In genomic region chr6:166245148-166245547, GRCh38 we compare ENCODE assay signal across 1 cellular context.
TF ChIP-seq lines count a peak whose summit lies in the region.

No MANE protein-coding gene starts in this region.

TF ChIP-seq in HepG2, 621 proteins besides CTCF, POLR2A, EP300 and RAD21 (continued from another document):
- TF ChIP-seq PRDM15 (CRISPR knock-in tag; IDR thresholded peaks at IDR 0.05) (no peak), ZSCAN25 (CRISPR knock-in tag; IDR thresholded peaks at IDR 0.05) (no peak), MTA3 (CRISPR knock-in tag; IDR thresholded peaks at IDR 0.05) (no peak), ZBTB25 (CRISPR knock-in tag; IDR thresholded peaks at IDR 0.05) (no peak), NFKB2 (CRISPR knock-in tag; IDR thresholded peaks at IDR 0.05; ENCODE audit: borderline replicate concordance) (no peak), FOXA3 (CRISPR knock-in tag; IDR thresholded peaks at IDR 0.05) (no peak), ZFP37 (CRISPR knock-in tag; IDR thresholded peaks at IDR 0.05; ENCODE audit: borderline replicate concordance) (no peak), ZXDC (CRISPR knock-in tag; IDR thresholded peaks at IDR 0.05) (no peak), ZNF772 (CRISPR knock-in tag; IDR thresholded peaks at IDR 0.05) (no peak), GATAD1 (CRISPR knock-in tag; IDR thresholded peaks at IDR 0.05) (no peak), BRD4 (CRISPR knock-in tag; IDR thresholded peaks at IDR 0.05) (no peak), ZBTB44 (CRISPR knock-in tag; IDR thresholded peaks at IDR 0.05) (no peak), SNAPC5 (CRISPR knock-in tag; IDR thresholded peaks at IDR 0.05; ENCODE audit: borderline replicate concordance) (no peak), POLR2AphosphoS5 (IDR thresholded peaks at IDR 0.05; ENCODE audit: low read depth, low read length) (no peak)
